15 cellular contexts compared by ENCODE assay signal in the genomic region with DNA sequence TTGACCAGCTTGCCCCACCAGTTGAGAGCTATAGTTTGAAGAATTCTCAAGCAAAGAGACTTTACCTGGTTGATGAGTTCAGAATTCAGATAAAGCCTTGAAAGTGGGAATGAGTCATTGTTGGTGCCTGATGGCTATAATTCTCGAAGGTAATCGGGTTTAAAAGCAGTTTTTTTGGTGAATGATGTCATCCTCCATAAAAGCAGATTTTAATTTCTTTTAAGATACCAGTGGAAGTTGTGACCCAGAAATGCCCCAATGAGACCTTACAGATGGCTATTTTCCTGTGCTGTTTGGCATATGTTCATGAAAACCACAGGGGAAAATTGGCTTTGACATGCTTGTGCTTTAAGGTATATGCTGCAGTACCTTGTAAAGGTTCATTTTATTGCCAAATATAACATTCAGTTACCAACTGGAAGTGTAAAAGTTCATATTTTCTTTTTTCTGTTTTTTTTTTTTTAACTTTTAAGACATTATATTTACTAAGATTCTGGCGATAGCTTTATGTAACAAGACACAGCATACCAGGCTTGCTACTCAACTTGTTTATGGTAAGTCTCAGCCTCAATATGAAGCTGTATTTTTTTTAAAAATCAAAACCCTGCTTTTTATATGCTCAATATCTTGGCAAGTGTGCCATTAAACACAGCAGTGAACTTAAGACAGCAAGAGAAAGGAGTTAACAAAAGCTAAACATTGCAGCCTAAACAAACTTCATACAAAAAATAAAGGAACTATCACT.
DNase-seq lines count a peak whose midpoint lies in the region; ATAC-seq and TF ChIP-seq lines count a peak whose summit lies in the region.
"Had no signal": no experiment of that assay in that cellular context is flagged by ENCODE, and none has a peak within 500 bp of the region (broad histone marks: within the 10 kb centered on the region; RNA-seq: fewer than 3 reads in every experiment).

No MANE protein-coding gene starts in this region.

- H3K4ac ChIP-seq in mesenchymal stem cell (ENCODE audit: low read depth in 1 of 2, low read length in 2 of 2) = no peak overlapping the region

- TF ChIP-seq CTCF in BJ (IDR thresholded peaks at IDR 0.05; ENCODE audit: insufficient read depth, low read depth, low read length) = no peak
- TF ChIP-seq CTCF in endodermal cell (conservative IDR thresholded peaks at IDR 0.05) = no peak
- no peak for TF ChIP-seq CTCF in heart right ventricle (IDR thresholded peaks at IDR 0.05)

- no peak overlapping the region for H2AK5ac ChIP-seq in mesenchymal stem cell (ENCODE audit: low read length, severe bottlenecking)

- POLR2A ChIA-PET in BJ (lab: Charles Lee) = no interaction called here

- no peak overlapping the region for H3K4me3 ChIP-seq in BJ (ENCODE audit: low read depth, low read length)
- H3K4me3 ChIP-seq in endodermal cell (ENCODE audit: low read length) = no peak overlapping the region
- no peak overlapping the region for H3K4me3 ChIP-seq in mesenchymal stem cell (ENCODE audit: insufficient read depth in 1 of 2, low read depth in 1 of 2, low read length in 2 of 2)
- no peak overlapping the region for H3K4me3 ChIP-seq in heart right ventricle

- no peak overlapping the region for H3K27ac ChIP-seq in endodermal cell (ENCODE audit: low read depth, low read length)
- peak overlapping the region; percentile 33 for H3K27ac ChIP-seq in mesenchymal stem cell (ENCODE audit: low read length, poor library complexity, severe bottlenecking)
- no peak overlapping the region for H3K27ac ChIP-seq in heart right ventricle

- H3K27me3 ChIP-seq in BJ (ENCODE audit: control insufficient read depth, insufficient read depth, low read length) (no peaks in the 10 kb centered on the region), endodermal cell (ENCODE audit: control insufficient read depth, insufficient read depth, low read length, poor library complexity, severe bottlenecking) (no peaks in the 10 kb centered on the region), mesenchymal stem cell (ENCODE audit: control insufficient read depth in 1 of 2, insufficient read depth in 1 of 2, low read length in 2 of 2) (no peaks in the 10 kb centered on the region), heart right ventricle (no peaks in the 10 kb centered on the region)

- H3K4me1 ChIP-seq in endodermal cell (ENCODE audit: control insufficient read depth, insufficient read depth, low read length) (peaks cover 10% of the 10 kb centered on the region), mesenchymal stem cell (ENCODE audit: control insufficient read depth, insufficient read depth, low read depth, low read length) (peaks cover 2% of the 10 kb centered on the region), heart right ventricle (peaks cover 0 to 5% (median 0%) of the 10 kb centered on the region in 9 donors)

- ATAC-seq in heart right ventricle = no peak
- ATAC-seq: activated naive CD4-positive, alpha-beta T cell treated with anti-CD3 and anti-CD28 coated beads, Interleukin-2, amount 50 U/mL, for 72 hours; stimulated activated memory B cell treated with anti-CD40 and anti-IgM and Interleukin-4, amounts not matched to agents 10 μg/mL and 1 μg/mL and 100 μg/mL, for 72 hours had no signal

- H3K9me3 ChIP-seq in endodermal cell (ENCODE audit: control insufficient read depth, low read length) (no peaks in the 10 kb centered on the region), mesenchymal stem cell (ENCODE audit: control insufficient read depth, low read length) (no peaks in the 10 kb centered on the region), heart right ventricle (no peaks in the 10 kb centered on the region)

- H2BK5ac ChIP-seq in mesenchymal stem cell (ENCODE audit: low read depth, low read length, poor library complexity, severe bottlenecking) = no peak overlapping the region

- no peaks in the 10 kb centered on the region for H3K79me1 ChIP-seq in mesenchymal stem cell (replicated peaks; ENCODE audit: low read length, poor library complexity, severe bottlenecking)

- CTCF ChIA-PET in BJ (lab: Yijun Ruan, JAX) = interaction anchor here (1.0 to 3.4 kb wide), 3 partner anchors 10 to 526 kb away, joined by 3 to 17 read pairs (median 3); no protein-coding TSS in a partner anchor

- no peak overlapping the region for H2AFZ ChIP-seq in mesenchymal stem cell (ENCODE audit: low read depth, low read length)

- no peak overlapping the region for H2BK12ac ChIP-seq in mesenchymal stem cell (ENCODE audit: low read length in 2 of 2)

- no peak overlapping the region for H2BK120ac ChIP-seq in mesenchymal stem cell (ENCODE audit: low read depth, low read length)

- no peak overlapping the region for H4K91ac ChIP-seq in mesenchymal stem cell (ENCODE audit: low read length)

- DNase-seq in BJ (ENCODE audit: low read depth) (peak; percentile 44), M059J (ENCODE audit: low read depth) (peak; percentile 91), endodermal cell (no peak), mesenchymal stem cell (peak; percentile 44), immature natural killer cell (no peak), heart right ventricle (no peak), NCI-H1092 treated with DMSO at 0.1 percent for 48 hours (lab: John Stamatoyannopoulos, UW) (no peak), NOMO-1 (lab: John Stamatoyannopoulos, UW; ENCODE audit: unreplicated experiment in 2 of 2) (no peak)
- DNase-seq: cortex of kidney; DND-41; naive B cell; NCI-H2081; stimulated activated CD4-positive, alpha-beta T cell treated with anti-CD3 and anti-CD28 coated beads, Interleukin-4, amount 100 ng/mL, for 4 hours had no signal

- no peak overlapping the region for H3K18ac ChIP-seq in mesenchymal stem cell (ENCODE audit: low read depth in 1 of 2, low read length in 2 of 2)

- WGBS in endodermal cell (ENCODE audit: insufficient coverage in 1 of 2, insufficient read length in 1 of 2), 2 experiments = 36 to 83% methylated on average over 2 to 3 of the region's 3 CpGs
- 27% methylated on average over 2 of the region's 3 CpGs for WGBS in mesenchymal stem cell
- 46 to 55% methylated on average over 3 of the region's 3 CpGs for WGBS in heart right ventricle, 2 donors

- H3K4me1 Mint-ChIP-seq in endodermal cell (peaks cover 32% of the 10 kb centered on the region), immature natural killer cell (peaks cover 16 to 22% of the 10 kb centered on the region in 2 donors)

- H3K4me3 Mint-ChIP-seq in endodermal cell (no peak overlapping the region), immature natural killer cell (no peak overlapping the region)
- H3K4me3 Mint-ChIP-seq: naive B cell; stimulated activated memory B cell treated with anti-CD40 and anti-IgM and Interleukin-4, amounts not matched to agents 10 μg/mL and 1 μg/mL and 100 μg/mL, for 72 hours had no signal

- H3K36me3 Mint-ChIP-seq in endodermal cell (ENCODE audit: low read depth) = no peaks in the 10 kb centered on the region
- no peaks in the 10 kb centered on the region for H3K36me3 Mint-ChIP-seq in immature natural killer cell
- H3K36me3 Mint-ChIP-seq: activated naive CD4-positive, alpha-beta T cell treated with anti-CD3 and anti-CD28 coated beads, Interleukin-2, amount 50 U/mL, for 72 hours; naive B cell; stimulated activated memory B cell treated with anti-CD40 and anti-IgM and Interleukin-4, amounts not matched to agents 10 μg/mL and 1 μg/mL and 100 μg/mL, for 72 hours had no signal

- no peak overlapping the region for H4K8ac ChIP-seq in mesenchymal stem cell (ENCODE audit: low read length)

- no peak overlapping the region for H3K14ac ChIP-seq in mesenchymal stem cell (ENCODE audit: low read length in 2 of 2)

- no peaks in the 10 kb centered on the region for H3K27me3 Mint-ChIP-seq in endodermal cell (ENCODE audit: insufficient read depth)
- no peaks in the 10 kb centered on the region for H3K27me3 Mint-ChIP-seq in immature natural killer cell (ENCODE audit: low read depth in 3 of 3)
- H3K27me3 Mint-ChIP-seq: naive B cell had no signal

- H3K36me3 ChIP-seq in BJ (ENCODE audit: control insufficient read depth, insufficient read depth, low read length) (no peaks in the 10 kb centered on the region), endodermal cell (ENCODE audit: control insufficient read depth, insufficient read depth, low read length) (no peaks in the 10 kb centered on the region), mesenchymal stem cell (ENCODE audit: control insufficient read depth in 1 of 2, insufficient read depth in 2 of 2, low read depth in 1 of 2, low read length in 2 of 2) (no peaks in the 10 kb centered on the region), heart right ventricle (no peaks in the 10 kb centered on the region)

- no peak overlapping the region for H3K23ac ChIP-seq in mesenchymal stem cell (ENCODE audit: low read length in 2 of 2)

- H2BK15ac ChIP-seq in mesenchymal stem cell (ENCODE audit: low read depth, poor library complexity, severe bottlenecking) = no peak overlapping the region

- H3K27ac Mint-ChIP-seq in endodermal cell (peak overlapping the region; percentile 3), immature natural killer cell (no peak overlapping the region)
- H3K27ac Mint-ChIP-seq: activated naive CD4-positive, alpha-beta T cell treated with anti-CD3 and anti-CD28 coated beads, Interleukin-2, amount 50 U/mL, for 72 hours; naive B cell; stimulated activated memory B cell treated with anti-CD40 and anti-IgM and Interleukin-4, amounts not matched to agents 10 μg/mL and 1 μg/mL and 100 μg/mL, for 72 hours had no signal

- no peak overlapping the region for H3K9ac ChIP-seq in endodermal cell (ENCODE audit: extremely low read depth, low read length, poor library complexity, severe bottlenecking)
- H3K9ac ChIP-seq in mesenchymal stem cell (ENCODE audit: low read length) = peak overlapping the region; percentile 63

- H3K9me3 Mint-ChIP-seq in endodermal cell (no peaks in the 10 kb centered on the region), immature natural killer cell (no peaks in the 10 kb centered on the region)
- H3K9me3 Mint-ChIP-seq: activated naive CD4-positive, alpha-beta T cell treated with anti-CD3 and anti-CD28 coated beads, Interleukin-2, amount 50 U/mL, for 72 hours; naive B cell; stimulated activated memory B cell treated with anti-CD40 and anti-IgM and Interleukin-4, amounts not matched to agents 10 μg/mL and 1 μg/mL and 100 μg/mL, for 72 hours had no signal

- intact Hi-C loops in heart right ventricle (cut with DNase I) = loop anchor here in 3 of 10 donors (10.0 kb wide), 3 partner anchors 591 to 1271 kb away; no protein-coding TSS in a partner anchor

- no peak overlapping the region for H3K4me2 ChIP-seq in mesenchymal stem cell (ENCODE audit: low read length, poor library complexity, severe bottlenecking)

Comparison
In these comparisons a context has a peak if more than half of its experiments do, and no peak if none do; other contexts are left out.
1. DNase-seq: peak in BJ (single experiment), M059J (single experiment) and mesenchymal stem cell (single experiment); none in endodermal cell (single experiment), immature natural killer cell (0 of 3), heart right ventricle (0 of 2), NCI-H1092 treated with DMSO at 0.1 percent for 48 hours (single experiment) and NOMO-1 (0 of 2).